ENCODE assay signal across 20 cellular contexts in genomic region chr10:63007112-63007511, GRCh38.
DNase-seq lines count a peak whose midpoint lies in the region; TF ChIP-seq lines count a peak whose summit lies in the region.
"Had no signal": no experiment of that assay in that cellular context is flagged by ENCODE, and none has a peak within 500 bp of the region (broad histone marks: within the 10 kb centered on the region; RNA-seq: fewer than 3 reads in every experiment).

No MANE protein-coding gene starts in this region.

- H3K4me3 ChIP-seq in OCI-LY3 (ENCODE audit: low read length): peak overlapping the region; percentile 70
- no peak overlapping the region for H3K4me3 ChIP-seq in neural progenitor cell
- H3K4me3 ChIP-seq: A549, K562, MG63 had no signal

- no peak for TF ChIP-seq CTCF in OCI-LY3 (IDR thresholded peaks at IDR 0.05; ENCODE audit: low read depth, low read length)
- no peak for TF ChIP-seq CTCF in neural progenitor cell (IDR thresholded peaks at IDR 0.05)

- H3K9ac ChIP-seq in OCI-LY3 (ENCODE audit: low read length) (no peak overlapping the region), neural progenitor cell (no peak overlapping the region)

- H4K20me1 ChIP-seq in OCI-LY3 (ENCODE audit: insufficient read depth, low read length) (no peaks in the 10 kb centered on the region), neural progenitor cell (ENCODE audit: low read depth) (no peaks in the 10 kb centered on the region)

- no peak overlapping the region for H3K27ac Mint-ChIP-seq in activated CD4-positive, alpha-beta T cell treated with anti-CD3 and anti-CD28 coated beads, Interleukin-2, amount 10 ng/mL, durations not matched to agents 24 days and 14 days
- H3K27ac Mint-ChIP-seq in neural progenitor cell: no peak overlapping the region
- H3K27ac Mint-ChIP-seq: B cell had no signal

- intact Hi-C loops in activated CD4-positive, alpha-beta T cell treated with anti-CD3 and anti-CD28 coated beads, Interleukin-2, amount 10 ng/mL, durations not matched to agents 24 days and 14 days (cut with micrococcal nuclease): no loop called here

- no peaks in the 10 kb centered on the region for H3K9me3 Mint-ChIP-seq in activated CD4-positive, alpha-beta T cell treated with anti-CD3 and anti-CD28 coated beads, Interleukin-2, amount 10 ng/mL, durations not matched to agents 24 days and 14 days
- H3K9me3 Mint-ChIP-seq in neural progenitor cell: no peaks in the 10 kb centered on the region
- H3K9me3 Mint-ChIP-seq: CD14-positive monocyte had no signal

- H3K9me3 ChIP-seq in OCI-LY3 (ENCODE audit: insufficient read depth, low read length) (no peaks in the 10 kb centered on the region), neural progenitor cell (ENCODE audit: low read depth) (no peaks in the 10 kb centered on the region)
- H3K9me3 ChIP-seq: MG63 had no signal

- peaks cover 14% of the 10 kb centered on the region for H3K27me3 ChIP-seq in OCI-LY3 (ENCODE audit: low read depth, low read length)
- no peaks in the 10 kb centered on the region for H3K27me3 ChIP-seq in neural progenitor cell

- H3K27ac ChIP-seq in OCI-LY3 (ENCODE audit: low read length) (no peak overlapping the region), neural progenitor cell (no peak overlapping the region)
- H3K27ac ChIP-seq: A549, HL-60 had no signal

- peaks cover 13% of the 10 kb centered on the region for H3K27me3 Mint-ChIP-seq in activated CD4-positive, alpha-beta T cell treated with anti-CD3 and anti-CD28 coated beads, Interleukin-2, amount 10 ng/mL, durations not matched to agents 24 days and 14 days
- H3K27me3 Mint-ChIP-seq in neural progenitor cell (ENCODE audit: insufficient read depth, low read depth): peaks cover 2% of the 10 kb centered on the region

- H3K4me2 ChIP-seq in OCI-LY3 (ENCODE audit: low read length): peak overlapping the region; percentile 75
- H3K4me2 ChIP-seq in neural progenitor cell: no peak overlapping the region
- H3K4me2 ChIP-seq: A549 had no signal

- H2AFZ ChIP-seq in OCI-LY3 (ENCODE audit: low read depth, low read length) (peak overlapping the region; percentile 64; the same call in 1 of the 2 replicates), neural progenitor cell (replicated peaks) (peak overlapping the region; percentile 50)

- no peaks in the 10 kb centered on the region for H3F3A ChIP-seq in neural progenitor cell (ENCODE audit: low read depth)

- H3K4me3 Mint-ChIP-seq in activated CD4-positive, alpha-beta T cell treated with anti-CD3 and anti-CD28 coated beads, Interleukin-2, amount 10 ng/mL, durations not matched to agents 24 days and 14 days: no peak overlapping the region
- H3K4me3 Mint-ChIP-seq in neural progenitor cell: no peak overlapping the region
- H3K4me3 Mint-ChIP-seq: B cell, CD14-positive monocyte had no signal

- peaks cover 4% of the 10 kb centered on the region for H3K4me1 Mint-ChIP-seq in activated CD4-positive, alpha-beta T cell treated with anti-CD3 and anti-CD28 coated beads, Interleukin-2, amount 10 ng/mL, durations not matched to agents 24 days and 14 days
- H3K4me1 Mint-ChIP-seq in neural progenitor cell: no peaks in the 10 kb centered on the region
- H3K4me1 Mint-ChIP-seq: B cell, CD14-positive monocyte had no signal

- H3K4me1 ChIP-seq in OCI-LY3 (ENCODE audit: low read length): peaks cover 11% of the 10 kb centered on the region
- H3K4me1 ChIP-seq in neural progenitor cell: no peaks in the 10 kb centered on the region
- H3K4me1 ChIP-seq: A549 had no signal

- H3K36me3 ChIP-seq in OCI-LY3 (replicated peaks; ENCODE audit: low read depth, low read length) (no peaks in the 10 kb centered on the region), neural progenitor cell (no peaks in the 10 kb centered on the region)
- H3K36me3 ChIP-seq: MG63 had no signal

- DNase-seq in activated CD4-positive, alpha-beta T cell treated with anti-CD3 and anti-CD28 coated beads, Interleukin-2, amount 10 ng/mL, durations not matched to agents 24 days and 14 days: peak; percentile 46
- DNase-seq in activated CD4-positive, alpha-beta T cell treated with anti-CD3 and anti-CD28 coated beads for 4 hours: no peak
- peak; percentile 36 for DNase-seq in activated naive CD4-positive, alpha-beta T cell treated with Interleukin-2 at 50 U/mL for 16 hours
- no peak for DNase-seq in activated naive CD4-positive, alpha-beta T cell treated with anti-CD3 and anti-CD28 coated beads, Interleukin-2, amount 50 U/mL, for 16 hours
- DNase-seq in neural progenitor cell (ENCODE audit: low spot score): no peak
- DNase-seq in NOMO-1 treated with DMSO at 0.1 percent for 48 hours (lab: John Stamatoyannopoulos, UW; ENCODE audit: unreplicated experiment): no peak
- DNase-seq: DMS53, GDM1, MG63, NCI-H1417, NCI-H1694 treated with DMSO at 0.1 percent for 48 hours, NCI-H2081 treated with DMSO at 0.1 percent for 48 hours, NCI-H69, SIG-M5 had no signal

- no peaks in the 10 kb centered on the region for H3K36me3 Mint-ChIP-seq in activated CD4-positive, alpha-beta T cell treated with anti-CD3 and anti-CD28 coated beads, Interleukin-2, amount 10 ng/mL, durations not matched to agents 24 days and 14 days (ENCODE audit: low read depth)
- no peaks in the 10 kb centered on the region for H3K36me3 Mint-ChIP-seq in neural progenitor cell
- H3K36me3 Mint-ChIP-seq: CD14-positive monocyte had no signal

- H3K79me2 ChIP-seq in OCI-LY3 (ENCODE audit: low read length) (no peaks in the 10 kb centered on the region), neural progenitor cell (ENCODE audit: low read depth) (no peaks in the 10 kb centered on the region)

Comparison
In these comparisons a context has a peak if more than half of its experiments do, and no peak if none do; other contexts are left out.
1. DNase-seq: peak in activated CD4-positive, alpha-beta T cell treated with anti-CD3 and anti-CD28 coated beads, Interleukin-2, amount 10 ng/mL, durations not matched to agents 24 days and 14 days (single experiment) and activated naive CD4-positive, alpha-beta T cell treated with Interleukin-2 at 50 U/mL for 16 hours (single experiment); none in activated CD4-positive, alpha-beta T cell treated with anti-CD3 and anti-CD28 coated beads for 4 hours (0 of 2), activated naive CD4-positive, alpha-beta T cell treated with anti-CD3 and anti-CD28 coated beads, Interleukin-2, amount 50 U/mL, for 16 hours (single experiment), neural progenitor cell (single experiment) and NOMO-1 treated with DMSO at 0.1 percent for 48 hours (single experiment).